7 cellular contexts compared by ENCODE assay signal in genomic region chr22:36986242-36986821, GRCh38. TPM values are rescaled to one million over a fixed set of nuclear protein-coding genes. Genes with fewer than 3 reads are reported as not detected.
DNase-seq lines count a peak whose midpoint lies in the region; TF ChIP-seq lines count a peak whose summit lies in the region.

No MANE protein-coding gene starts in this region.

- in situ Hi-C loops in SK-MEL-5 (cut with HindIII; ENCODE audit: low pct_unique_long_range_greater_than_20kb, low sequenced_read_pairs), result no loop called here

- peak; percentile 5 for DNase-seq in HCEC 1CT
- DNase-seq in SK-MEL-5 (ENCODE audit: low read depth, low spot score), result peak; percentile 45
- peak; percentile 19 for DNase-seq in epithelial cell of esophagus (ENCODE audit: low read depth)
- DNase-seq in stimulated activated CD4-positive, alpha-beta T cell treated with anti-CD3 and anti-CD28 coated beads, Interleukin-4, amount 100 ng/mL, for 1 hour, result peak; percentile 28
- DNase-seq in ecto neural progenitor cell (ENCODE audit: low spot score), result no peak
- no peak for DNase-seq in COR-L47 (lab: John Stamatoyannopoulos, UW)
- DNase-seq in NOMO-1 (lab: John Stamatoyannopoulos, UW; ENCODE audit: unreplicated experiment in 2 of 2), result no peak

- TF ChIP-seq CTCF in epithelial cell of esophagus (IDR thresholded peaks at IDR 0.05; ENCODE audit: insufficient read depth, low read depth, low read length, missing control alignments), result peak; percentile 65

- H3K4me3 ChIP-seq in epithelial cell of esophagus (ENCODE audit: low read length), result no peak overlapping the region

RNA-seq across cellular contexts. Expression of gene TST, which starts 32.9 kb away (rescaled TPM):
- total RNA-seq in SK-MEL-5 (2014; rRNA removed; shearing (Covaris generic)), result 15.7 and 26.0 TPM in 2 replicates
- polyA plus RNA-seq in SK-MEL-5 (2015; cell fraction: cytosol; rRNA removed), result 24.2 and 28.4 TPM in 2 replicates
- polyA plus RNA-seq in SK-MEL-5 (2015; cell fraction: nucleus; rRNA removed), result 3.7 and 11.9 TPM in 2 replicates

RNA-seq across cellular contexts. Expression of gene MPST, which starts 33.2 kb away (rescaled TPM):
- total RNA-seq in SK-MEL-5 (2014; rRNA removed; shearing (Covaris generic)), result 50.2 and 54.8 TPM in 2 replicates
- 65.5 and 71.3 TPM in 2 replicates for polyA plus RNA-seq in SK-MEL-5 (2015; cell fraction: cytosol; rRNA removed)
- 46.6 and 63.5 TPM in 2 replicates for polyA plus RNA-seq in SK-MEL-5 (2015; cell fraction: nucleus; rRNA removed)

Comparison
In these comparisons a context has a peak if more than half of its experiments do, and no peak if none do; other contexts are left out.
1. DNase-seq: peak in HCEC 1CT (single experiment), SK-MEL-5 (single experiment), epithelial cell of esophagus (single experiment) and stimulated activated CD4-positive, alpha-beta T cell treated with anti-CD3 and anti-CD28 coated beads, Interleukin-4, amount 100 ng/mL, for 1 hour (single experiment); none in ecto neural progenitor cell (single experiment), COR-L47 (single experiment) and NOMO-1 (0 of 2).